Comparison of ENCODE assay signal across 10 cellular contexts in the genomic region with DNA sequence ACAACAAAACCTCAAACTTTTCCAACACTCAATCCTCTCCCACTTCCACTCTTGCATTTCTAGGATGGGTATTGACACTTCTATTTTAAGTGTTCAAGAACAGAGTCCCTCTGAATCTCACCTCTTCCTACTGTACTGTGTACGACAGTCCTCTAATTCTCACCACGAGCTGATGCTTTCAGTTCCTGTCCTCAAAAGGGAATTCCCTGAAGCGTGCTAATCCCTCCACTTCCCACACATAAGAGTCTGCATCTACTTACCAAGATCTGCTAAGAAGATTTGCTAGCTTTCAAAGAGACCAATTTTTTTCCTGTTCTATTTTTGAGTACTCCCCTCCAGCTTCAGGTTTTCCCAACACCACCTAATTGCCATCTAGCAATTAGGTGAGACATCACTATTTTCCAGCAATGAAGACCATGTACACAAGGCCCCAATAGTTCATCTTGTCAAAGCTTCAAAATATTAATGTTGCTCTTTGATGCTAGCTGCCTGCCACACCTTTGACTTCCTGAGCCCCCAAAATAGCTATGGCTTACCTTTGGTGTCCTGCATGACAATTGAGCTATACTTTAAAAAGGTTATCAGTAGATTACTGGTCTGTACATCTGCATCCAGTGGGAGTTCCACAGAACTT. TPM values are rescaled to one million over a fixed set of nuclear protein-coding genes. Genes with fewer than 3 reads are reported as not detected.
DNase-seq lines count a peak whose midpoint lies in the region; ATAC-seq, FAIRE-seq and TF ChIP-seq lines count a peak whose summit lies in the region.
"Had no signal": no experiment of that assay in that cellular context is flagged by ENCODE, and none has a peak within 500 bp of the region (broad histone marks: within the 10 kb centered on the region; RNA-seq: fewer than 3 reads in every experiment).

No MANE protein-coding gene starts in this region.

- CTCF ChIA-PET in RWPE1 (lab: Yijun Ruan, JAX): interaction anchor here (0.5 to 0.7 kb wide), 2 partner anchors 35 to 96 kb away, joined by 3 to 6 read pairs; no protein-coding TSS in a partner anchor

- no peaks in the 10 kb centered on the region for H3K27me3 Mint-ChIP-seq in effector memory CD8-positive, alpha-beta T cell

- peak overlapping the region in 1 of 2 donors; percentile 5 for H3K27ac Mint-ChIP-seq in effector memory CD8-positive, alpha-beta T cell

- POLR2A ChIA-PET in RWPE1 (lab: Yijun Ruan, JAX; ENCODE audit: low non-redundant PET): no interaction called here

- no peak for FAIRE-seq in frontal cortex (lab: Jason Lieb, UNC)

- no peaks in the 10 kb centered on the region for H3K9me3 Mint-ChIP-seq in effector memory CD8-positive, alpha-beta T cell

- peaks cover 7 to 10% of the 10 kb centered on the region in 2 donors for H3K4me1 Mint-ChIP-seq in effector memory CD8-positive, alpha-beta T cell (ENCODE audit: low read depth in 2 of 2)

- peaks cover 44% of the 10 kb centered on the region for H3K36me3 Mint-ChIP-seq in effector memory CD8-positive, alpha-beta T cell (ENCODE audit: insufficient read depth)

- DNase-seq in GM12864 (ENCODE audit: low read depth) (peak; percentile 78), GM20000 (ENCODE audit: low spot score) (peak; percentile 53), frontal cortex (ENCODE audit: low spot score in 2 of 2) (no peak), dermis blood vessel endothelial cell (no peak), RWPE1 (ENCODE audit: low spot score) (no peak)
- no peak for DNase-seq in effector memory CD8-positive, alpha-beta T cell

- ATAC-seq in HG03460 (IDR thresholded peaks at IDR 0.05; ENCODE audit: unreplicated experiment): peak; percentile 79
- ATAC-seq in effector memory CD8-positive, alpha-beta T cell (replicated peaks): peak; percentile 39
- no peak for ATAC-seq in HG03354 (IDR thresholded peaks at IDR 0.05; ENCODE audit: poor library complexity, severe bottlenecking, unreplicated experiment)
- ATAC-seq: Right ventricle myocardium inferior had no signal

- TF ChIP-seq CTCF in GM12864 (IDR thresholded peaks at IDR 0.05; ENCODE audit: low read depth, low read length, missing control alignments) (no peak), GM20000 (IDR thresholded peaks at IDR 0.05; ENCODE audit: extremely low read depth, missing control alignments) (no peak), RWPE1 (conservative IDR thresholded peaks at IDR 0.05; ENCODE audit: low read depth) (no peak)

- no peak overlapping the region; the same call in 1 of the 2 replicates for H3K4me3 ChIP-seq in GM12864 (ENCODE audit: low read depth, low read length)

- H3K4me3 Mint-ChIP-seq in effector memory CD8-positive, alpha-beta T cell: no peak overlapping the region

- H3K27ac ChIP-seq in RWPE1: no peak overlapping the region
- H3K27ac ChIP-seq: neutrophil had no signal

RNA-seq across cellular contexts. Expression of gene ARMH3, which starts 54.4 kb away (rescaled TPM):
- total RNA-seq in frontal cortex: 23.2 TPM
- 9.0 and 9.4 TPM in 2 replicates for total RNA-seq in dermis blood vessel endothelial cell

Comparison
In these comparisons a context has a peak if more than half of its experiments do, and no peak if none do; other contexts are left out.
1. DNase-seq: peak in GM12864 (single experiment) and GM20000 (single experiment); none in effector memory CD8-positive, alpha-beta T cell (0 of 3), frontal cortex (0 of 2), dermis blood vessel endothelial cell (single experiment) and RWPE1 (single experiment).